8 cellular contexts compared by ENCODE assay signal in genomic region chr16:58462997-58463891, GRCh38. TPM values are rescaled to one million over a fixed set of nuclear protein-coding genes. Genes with fewer than 3 reads are reported as not detected.
DNase-seq lines count a peak whose midpoint lies in the region; ATAC-seq and TF ChIP-seq lines count a peak whose summit lies in the region.

No MANE protein-coding gene starts in this region.

- H3K27ac ChIP-seq in angular gyrus (ENCODE audit: low read depth, low read length) = peak overlapping the region; percentile 40
- H3K27ac ChIP-seq in left lung = no peak overlapping the region
- H3K27ac ChIP-seq in vagina = peak overlapping the region; percentile 87

- peak; percentile 62 for ATAC-seq in Right ventricle myocardium inferior
- no peak for ATAC-seq in left lung
- no peak for ATAC-seq in GM21515 (IDR thresholded peaks at IDR 0.05; ENCODE audit: unreplicated experiment)

- no peaks in the 10 kb centered on the region for H3K9me3 ChIP-seq in left lung
- H3K9me3 ChIP-seq in vagina = no peaks in the 10 kb centered on the region

- no peak for TF ChIP-seq POLR2A in vagina (IDR thresholded peaks at IDR 0.05)

- H3K36me3 ChIP-seq in left lung (no peaks in the 10 kb centered on the region), vagina (no peaks in the 10 kb centered on the region)

- H3K4me3 ChIP-seq in left lung (peak overlapping the region; percentile 25 to 47), vagina (peak overlapping the region; percentile 48 to 67)

- DNase-seq in Right ventricle myocardium inferior (ENCODE audit: missing footprints) (no peak), cardiac septum (ENCODE audit: low spot score) (no peak), left lung (peak in 1 of 2 donors; percentile 79), vagina (ENCODE audit: extremely low spot score in 2 of 2) (no peak), hepatic stellate cell (ENCODE audit: low spot score) (no peak), ACHN (no peak)

- H3K4me1 ChIP-seq in left lung = peaks cover 7 to 19% of the 10 kb centered on the region in 2 donors
- H3K4me1 ChIP-seq in vagina = peaks cover 16% of the 10 kb centered on the region

- intact Hi-C loops in Right ventricle myocardium inferior (cut with DNase I) = loop anchor here (5.0 kb wide), 1 partner anchor 46 kb away; no protein-coding TSS in a partner anchor
- intact Hi-C loops in cardiac septum (cut with DNase I) = no loop called here
- intact Hi-C loops in left lung (cut with DNase I) = no loop called here
- intact Hi-C loops in vagina (cut with DNase I) = no loop called here

- no peak for TF ChIP-seq CTCF in left lung (IDR thresholded peaks at IDR 0.05)
- TF ChIP-seq CTCF in vagina (IDR thresholded peaks at IDR 0.05) = no peak

- in situ Hi-C loops in ACHN (cut with HindIII; ENCODE audit: low pct_ligation_motif_present, low pct_unique_long_range_greater_than_20kb, low sequenced_read_pairs) = no loop called here

- H3K27me3 ChIP-seq in left lung (peaks cover 55 to 79% of the 10 kb centered on the region in 2 donors), vagina (no peaks in the 10 kb centered on the region)

RNA-seq across cellular contexts. Expression of gene NDRG4, which starts 36.7 kb away (rescaled TPM):
- total RNA-seq in Right ventricle myocardium inferior (337 TPM), cardiac septum (607 TPM), left lung (10 to 100 TPM; 11.3 to 15.1 TPM), vagina (128 TPM)

RNA-seq across cellular contexts. Expression of gene SETD6, which starts 52.1 kb away (rescaled TPM):
- total RNA-seq in Right ventricle myocardium inferior (13.0 TPM), cardiac septum (12.4 TPM), left lung (10 to 100 TPM; 14.3 to 18.0 TPM), vagina (79.1 TPM)

Comparison
In these comparisons a context has a peak if more than half of its experiments do, and no peak if none do; other contexts are left out.
1. H3K27ac ChIP-seq: peak in angular gyrus (single experiment) and vagina (single experiment); none in left lung (0 of 2).